Comparison of ENCODE assay signal across 1 cellular context in the genomic region with DNA sequence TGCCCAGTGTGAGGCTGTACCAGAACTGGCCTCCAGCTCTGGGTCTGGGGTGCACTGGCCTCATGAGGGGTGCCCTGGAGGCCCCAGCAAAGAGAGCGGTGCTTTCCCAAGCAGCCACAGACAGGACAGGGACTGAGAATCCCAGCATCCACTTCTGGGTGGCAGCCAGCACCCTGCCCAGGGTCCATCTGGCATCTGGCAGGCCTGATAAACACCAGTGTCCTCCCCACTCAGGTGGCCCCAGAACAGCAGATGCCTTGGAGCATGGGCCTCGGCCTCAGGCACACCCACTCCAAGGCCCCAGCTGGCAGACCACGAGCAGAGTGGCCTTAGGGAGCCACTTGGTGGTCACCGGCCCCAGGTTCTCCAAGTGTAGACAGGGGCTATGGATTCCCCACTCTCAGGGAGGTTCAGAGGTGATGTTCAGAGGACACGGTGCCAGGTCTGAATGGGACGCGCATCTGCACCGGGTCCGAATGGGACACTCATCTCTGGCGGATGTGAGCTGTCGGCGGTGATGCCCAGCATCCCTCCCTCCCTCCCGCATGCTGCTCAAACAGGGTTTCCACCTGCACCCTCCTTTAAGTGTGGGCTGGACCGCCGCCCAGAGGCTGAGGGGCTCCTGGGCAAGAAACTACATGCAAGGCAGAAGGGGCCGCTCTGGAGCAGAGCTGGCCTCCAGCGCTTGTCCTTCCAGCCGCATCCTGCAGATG.
TF ChIP-seq lines count a peak whose summit lies in the region.

No MANE protein-coding gene starts in this region.

TF ChIP-seq in SK-N-SH treated with all-trans-retinoic acid at 6 μM for 48 hours, 23 proteins besides CTCF, POLR2A, EP300 and RAD21 (continued from another document):
- TF ChIP-seq, protein P1, sequence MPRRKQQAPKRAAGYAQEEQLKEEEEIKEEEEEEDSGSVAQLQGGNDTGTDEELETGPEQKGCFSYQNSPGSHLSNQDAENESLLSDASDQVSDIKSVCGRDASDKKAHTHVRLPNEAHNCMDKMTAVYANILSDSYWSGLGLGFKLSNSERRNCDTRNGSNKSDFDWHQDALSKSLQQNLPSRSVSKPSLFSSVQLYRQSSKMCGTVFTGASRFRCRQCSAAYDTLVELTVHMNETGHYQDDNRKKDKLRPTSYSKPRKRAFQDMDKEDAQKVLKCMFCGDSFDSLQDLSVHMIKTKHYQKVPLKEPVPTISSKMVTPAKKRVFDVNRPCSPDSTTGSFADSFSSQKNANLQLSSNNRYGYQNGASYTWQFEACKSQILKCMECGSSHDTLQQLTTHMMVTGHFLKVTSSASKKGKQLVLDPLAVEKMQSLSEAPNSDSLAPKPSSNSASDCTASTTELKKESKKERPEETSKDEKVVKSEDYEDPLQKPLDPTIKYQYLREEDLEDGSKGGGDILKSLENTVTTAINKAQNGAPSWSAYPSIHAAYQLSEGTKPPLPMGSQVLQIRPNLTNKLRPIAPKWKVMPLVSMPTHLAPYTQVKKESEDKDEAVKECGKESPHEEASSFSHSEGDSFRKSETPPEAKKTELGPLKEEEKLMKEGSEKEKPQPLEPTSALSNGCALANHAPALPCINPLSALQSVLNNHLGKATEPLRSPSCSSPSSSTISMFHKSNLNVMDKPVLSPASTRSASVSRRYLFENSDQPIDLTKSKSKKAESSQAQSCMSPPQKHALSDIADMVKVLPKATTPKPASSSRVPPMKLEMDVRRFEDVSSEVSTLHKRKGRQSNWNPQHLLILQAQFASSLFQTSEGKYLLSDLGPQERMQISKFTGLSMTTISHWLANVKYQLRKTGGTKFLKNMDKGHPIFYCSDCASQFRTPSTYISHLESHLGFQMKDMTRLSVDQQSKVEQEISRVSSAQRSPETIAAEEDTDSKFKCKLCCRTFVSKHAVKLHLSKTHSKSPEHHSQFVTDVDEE (CRISPR knock-in tag; IDR thresholded peaks at IDR 0.05), result no peak
- no peak for TF ChIP-seq ISL1 (CRISPR knock-in tag; IDR thresholded peaks at IDR 0.05)
- TF ChIP-seq, protein P2, sequence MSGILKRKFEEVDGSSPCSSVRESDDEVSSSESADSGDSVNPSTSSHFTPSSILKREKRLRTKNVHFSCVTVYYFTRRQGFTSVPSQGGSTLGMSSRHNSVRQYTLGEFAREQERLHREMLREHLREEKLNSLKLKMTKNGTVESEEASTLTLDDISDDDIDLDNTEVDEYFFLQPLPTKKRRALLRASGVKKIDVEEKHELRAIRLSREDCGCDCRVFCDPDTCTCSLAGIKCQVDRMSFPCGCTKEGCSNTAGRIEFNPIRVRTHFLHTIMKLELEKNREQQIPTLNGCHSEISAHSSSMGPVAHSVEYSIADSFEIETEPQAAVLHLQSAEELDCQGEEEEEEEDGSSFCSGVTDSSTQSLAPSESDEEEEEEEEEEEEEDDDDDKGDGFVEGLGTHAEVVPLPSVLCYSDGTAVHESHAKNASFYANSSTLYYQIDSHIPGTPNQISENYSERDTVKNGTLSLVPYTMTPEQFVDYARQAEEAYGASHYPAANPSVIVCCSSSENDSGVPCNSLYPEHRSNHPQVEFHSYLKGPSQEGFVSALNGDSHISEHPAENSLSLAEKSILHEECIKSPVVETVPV (CRISPR knock-in tag; IDR thresholded peaks at IDR 0.05), result no peak
- no peak for TF ChIP-seq TOX (CRISPR knock-in tag; IDR thresholded peaks at IDR 0.05; ENCODE audit: borderline replicate concordance)
